8 cellular contexts compared by ENCODE assay signal in the genomic region with DNA sequence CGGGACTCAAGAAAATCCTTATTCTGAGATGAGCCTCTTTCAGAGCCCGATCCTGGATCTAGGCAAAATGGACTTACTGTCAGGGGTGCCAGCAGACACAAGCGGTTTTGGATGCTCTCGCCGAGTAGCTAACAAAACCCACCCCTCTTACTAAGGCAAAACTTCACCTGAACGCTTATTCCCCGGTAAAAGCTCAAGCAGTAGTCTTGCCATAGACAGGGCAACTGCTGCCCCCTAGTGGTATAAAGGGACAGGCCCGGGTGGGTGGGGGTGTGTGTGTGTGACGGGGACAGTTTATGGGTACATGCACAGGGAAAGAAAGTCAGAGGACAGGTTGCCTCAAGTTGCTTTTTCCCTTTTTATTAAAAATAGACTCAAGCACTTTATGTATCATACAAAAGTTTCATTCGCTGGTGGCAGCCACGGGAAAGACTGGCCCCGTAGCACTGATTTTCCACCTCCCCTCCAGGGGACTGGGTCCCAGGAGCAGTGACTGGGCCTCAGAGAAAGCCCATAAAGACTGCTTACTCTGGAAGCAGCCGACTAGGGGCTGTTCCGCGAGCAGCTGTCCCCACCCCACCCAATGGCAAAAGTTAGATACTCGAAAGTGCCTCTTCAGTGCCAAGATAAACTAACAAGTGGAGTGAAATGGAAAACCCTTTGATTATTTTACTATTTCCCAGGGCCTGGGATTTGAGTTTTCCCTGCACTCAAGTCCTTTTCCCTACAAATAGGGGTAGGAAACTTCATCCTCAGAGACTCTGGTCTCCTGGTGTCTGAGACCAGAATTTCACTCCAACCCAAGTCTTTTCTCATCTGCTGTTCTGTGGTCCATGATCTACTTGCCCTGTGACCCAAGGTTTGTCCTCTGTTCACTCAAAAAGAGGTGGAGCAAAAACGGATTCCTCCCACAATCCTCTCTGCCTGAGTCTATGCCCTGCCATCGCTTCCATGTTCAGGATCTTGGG. TPM values are rescaled to one million over a fixed set of nuclear protein-coding genes. Genes with fewer than 3 reads are reported as not detected.
DNase-seq lines count a peak whose midpoint lies in the region; ATAC-seq and TF ChIP-seq lines count a peak whose summit lies in the region.

No MANE protein-coding gene starts in this region.

- no peaks in the 10 kb centered on the region for H3K9me3 Mint-ChIP-seq in Caco-2 (ENCODE audit: unreplicated experiment)

- BruUV-seq in Caco-2 (replicated peaks; lab: Mats Ljungman, UMichigan), result no TSS peak

- H3K27me3 Mint-ChIP-seq in Caco-2 (ENCODE audit: insufficient read depth, unreplicated experiment), result peaks cover 9% of the 10 kb centered on the region

- H3K27ac Mint-ChIP-seq in Caco-2 (ENCODE audit: unreplicated experiment), result no peak overlapping the region

- H3K9me3 ChIP-seq in Caco-2 (no peaks in the 10 kb centered on the region), Karpas-422 (ENCODE audit: low read length) (no peaks in the 10 kb centered on the region), SK-N-SH (no peaks in the 10 kb centered on the region)

- H3K4me1 Mint-ChIP-seq in Caco-2 (ENCODE audit: low read depth, unreplicated experiment), result peaks cover 8% of the 10 kb centered on the region

- ATAC-seq in GM21367 (IDR thresholded peaks at IDR 0.05; ENCODE audit: unreplicated experiment) (peak; percentile 48), HG03196 (IDR thresholded peaks at IDR 0.05; ENCODE audit: unreplicated experiment) (no peak)

- CTCF ChIA-PET in Caco-2 (lab: Charles Lee) (interaction anchor here (0.5 to 2.5 kb wide), 29 partner anchors 8 to 529 kb away, joined by 3 to 49 read pairs (median 4); partner anchors contain the start of genes UBE2L6 and ZDHHC5), SK-N-SH (lab: Yijun Ruan, JAX) (interaction anchor here (0.5 to 17.7 kb wide), 64 partner anchors 9 to 1040 kb away, joined by 3 to 326 read pairs (median 4); partner anchors contain the start of genes CLP1, MED19, RTN4RL2 and SLC43A1)

- TF ChIP-seq RAD21 in SK-N-SH (IDR thresholded peaks at IDR 0.05; ENCODE audit: low read length), result peak; percentile 78

- H3K27me3 ChIP-seq in Caco-2 (replicated peaks; ENCODE audit: control insufficient read depth, insufficient read depth, low read length) (peaks cover 2% of the 10 kb centered on the region; the same call in 1 of the 2 replicates), Karpas-422 (ENCODE audit: low read length) (no peaks in the 10 kb centered on the region; the same call in 1 of the 2 replicates), SK-N-SH (ENCODE audit: insufficient read depth) (no peaks in the 10 kb centered on the region)

- TF ChIP-seq CTCF in Caco-2 (IDR thresholded peaks at IDR 0.05; ENCODE audit: insufficient read depth in 1 of 2, low read depth in 1 of 2, low read length in 1 of 2, severe bottlenecking in 1 of 2, unreplicated experiment in 1 of 2), result peak; percentile 91 to 96
- TF ChIP-seq CTCF in SK-N-SH (IDR thresholded peaks at IDR 0.05), result peak; percentile 87

- H3K27ac ChIP-seq in Karpas-422 (ENCODE audit: low read length) (no peak overlapping the region), SK-N-SH (ENCODE audit: low read depth in 2 of 2, low read length in 1 of 2) (no peak overlapping the region)

- H4K20me1 ChIP-seq in Karpas-422 (ENCODE audit: insufficient read depth, low read depth, low read length), result no peaks in the 10 kb centered on the region
- H4K20me1 ChIP-seq in SK-N-SH (ENCODE audit: insufficient read depth), result peaks cover 51% of the 10 kb centered on the region

- H3K4me3 ChIP-seq in Caco-2 (ENCODE audit: low read depth, low read length) (no peak overlapping the region), Karpas-422 (ENCODE audit: low read length) (no peak overlapping the region), SK-N-SH (ENCODE audit: low read depth in 2 of 2, low read length in 1 of 2) (peak overlapping the region in 1 of 2 experiments; percentile 36; a peak in 1 of 4 replicates)

- H3K4me2 ChIP-seq in Karpas-422 (ENCODE audit: low read depth, low read length, poor library complexity, severe bottlenecking), result no peak overlapping the region
- no peak overlapping the region; the same call in 1 of the 2 replicates for H3K4me2 ChIP-seq in SK-N-SH

- H3K9ac ChIP-seq in Karpas-422 (ENCODE audit: low read length) (no peak overlapping the region), SK-N-SH (no peak overlapping the region)

- TF ChIP-seq EP300 in SK-N-SH (IDR thresholded peaks at IDR 0.05; ENCODE audit: borderline replicate concordance in 1 of 2, low read depth in 1 of 2, low read length in 1 of 2), result no peak

- peaks cover 18% of the 10 kb centered on the region for H3F3A ChIP-seq in SK-N-SH (replicated peaks; ENCODE audit: insufficient read depth)

- H3K36me3 ChIP-seq in Caco-2 (ENCODE audit: control insufficient read depth, insufficient read depth, low read length), result no peaks in the 10 kb centered on the region
- H3K36me3 ChIP-seq in Karpas-422 (ENCODE audit: insufficient read depth, low read length), result no peaks in the 10 kb centered on the region
- H3K36me3 ChIP-seq in SK-N-SH (replicated peaks in 1 of 2; ENCODE audit: control insufficient read depth in 1 of 2, insufficient read depth in 2 of 2, low read length in 1 of 2), result peaks cover 3 to 4% of the 10 kb centered on the region in 2 experiments

- 35% methylated on average over 18 of the region's 18 CpGs for WGBS in SK-N-SH (ENCODE audit: low lambda C conversion rate)

- no peaks in the 10 kb centered on the region for H3K9me2 ChIP-seq in Karpas-422 (replicated peaks; ENCODE audit: insufficient read depth, low read length)
- H3K9me2 ChIP-seq in SK-N-SH, result no peaks in the 10 kb centered on the region

- POLR2A ChIA-PET in Caco-2 (lab: Charles Lee), result no interaction called here
- POLR2A ChIA-PET in SK-N-SH (lab: Yijun Ruan, JAX), result interaction anchor here (0.6 to 1.0 kb wide), 4 partner anchors 9 to 78 kb away, joined by 3 to 8 read pairs (median 4); partner anchors contain the start of gene UBE2L6

- H3K36me3 Mint-ChIP-seq in Caco-2 (ENCODE audit: insufficient read depth, unreplicated experiment), result peaks cover 15% of the 10 kb centered on the region

- intact Hi-C loops in Caco-2 (cut with micrococcal nuclease; ENCODE audit: unreplicated experiment) (loop anchor here (5.0 kb wide), 1 partner anchor 168 kb away; no protein-coding TSS in a partner anchor), cardiac septum (cut with DNase I) (loop anchor here (1.0 to 10.0 kb wide), 4 partner anchors 77 to 298 kb away; no protein-coding TSS in a partner anchor)

- H3K79me2 ChIP-seq in Karpas-422 (ENCODE audit: low read length) (no peaks in the 10 kb centered on the region), SK-N-SH (ENCODE audit: insufficient read depth) (peaks cover 33% of the 10 kb centered on the region)

- no peak overlapping the region for H3K4me3 Mint-ChIP-seq in Caco-2 (ENCODE audit: unreplicated experiment)

- H2AFZ ChIP-seq in Karpas-422 (ENCODE audit: low read length), result no peak overlapping the region
- no peak overlapping the region for H2AFZ ChIP-seq in SK-N-SH (ENCODE audit: low read depth)

- DNase-seq in Caco-2 (peak; percentile 86 to 91), Karpas-422 (peak; percentile 92), SK-N-SH (peak; percentile 87), cardiac septum (ENCODE audit: low spot score) (peak; percentile 88), retina (peak; percentile 82)
- peak; percentile 87 for DNase-seq in activated naive CD4-positive, alpha-beta T cell treated with anti-CD3 and anti-CD28 coated beads, Interleukin-2, amount 50 U/mL, for 16 hours

- H3K4me1 ChIP-seq in Caco-2 (peaks cover 17% of the 10 kb centered on the region), Karpas-422 (ENCODE audit: low read length) (peaks cover 17% of the 10 kb centered on the region), SK-N-SH (ENCODE audit: control insufficient read depth in 1 of 2, insufficient read depth in 2 of 2, low read depth in 1 of 2, low read length in 1 of 2) (peaks cover 27 to 30% of the 10 kb centered on the region in 2 experiments; a peak in 3 of 4 replicates)

TF ChIP-seq in SK-N-SH, 30 proteins besides CTCF, POLR2A, EP300 and RAD21:
- 0 out of 2 replicates have a peak, but pooled peaks have one; percentile 40 for TF ChIP-seq POLR2AphosphoS5 (IDR thresholded peaks at IDR 0.05; ENCODE audit: low read depth, low read length)
- no peak for TF ChIP-seq GATA2 (CRISPR knock-in tag; IDR thresholded peaks at IDR 0.05)
- 0 out of 2 replicates have a peak, but pooled peaks have one; percentile 15 for TF ChIP-seq SIN3A (IDR thresholded peaks at IDR 0.05; ENCODE audit: borderline replicate concordance, low read depth, low read length)
- TF ChIP-seq SMC3 (IDR thresholded peaks at IDR 0.05; ENCODE audit: low read depth, low read length), result peak; percentile 55

RNA-seq across cellular contexts. Expression of gene YPEL4, which starts 4.7 kb away (rescaled TPM):
- total RNA-seq in Caco-2 (2022), result 0.32 TPM in 1 of 2 replicates, not detected in the other
- total RNA-seq in Karpas-422 (2014; rRNA removed; shearing (Covaris generic); ENCODE audit: low replicate concordance), result not detected in 2 replicates
- polyA plus RNA-seq in SK-N-SH (2012; rRNA removed), result 2.3 and 2.4 TPM in 2 replicates
- polyA plus RNA-seq in SK-N-SH (2012; cell fraction: cytosol; rRNA removed), result 1.0 and 1.1 TPM in 2 replicates
- polyA plus RNA-seq in SK-N-SH (2012; cell fraction: nucleus; rRNA removed), result 9.9 and 10.5 TPM in 2 replicates
- 0.59 TPM for total RNA-seq in cardiac septum

RNA-seq across cellular contexts. Expression of gene CLP1, which starts 12.5 kb away (rescaled TPM):
- total RNA-seq in Caco-2 (2022) (21.0 and 22.1 TPM in 2 replicates), cardiac septum (5.8 TPM)
- 16.9 and 22.4 TPM in 2 replicates for total RNA-seq in Karpas-422 (2014; rRNA removed; shearing (Covaris generic); ENCODE audit: low replicate concordance)
- 18.1 and 25.8 TPM in 2 replicates for polyA plus RNA-seq in SK-N-SH (2012; rRNA removed)
- polyA plus RNA-seq in SK-N-SH (2012; cell fraction: cytosol; rRNA removed), result 20.0 and 22.9 TPM in 2 replicates
- 14.7 and 19.9 TPM in 2 replicates for polyA plus RNA-seq in SK-N-SH (2012; cell fraction: nucleus; rRNA removed)

RNA-seq across cellular contexts. Expression of gene ZDHHC5, which starts 22.9 kb away (rescaled TPM):
- total RNA-seq in Caco-2 (2022) (66.0 and 72.2 TPM in 2 replicates), cardiac septum (43.4 TPM)
- total RNA-seq in Karpas-422 (2014; rRNA removed; shearing (Covaris generic); ENCODE audit: low replicate concordance), result 38.6 and 41.2 TPM in 2 replicates
- 46.6 and 54.8 TPM in 2 replicates for polyA plus RNA-seq in SK-N-SH (2012; rRNA removed)
- polyA plus RNA-seq in SK-N-SH (2012; cell fraction: cytosol; rRNA removed), result 25.0 and 35.9 TPM in 2 replicates
- polyA plus RNA-seq in SK-N-SH (2012; cell fraction: nucleus; rRNA removed), result 40.9 and 62.8 TPM in 2 replicates

RNA-seq across cellular contexts. Expression of gene SERPING1, which starts 47.5 kb away (rescaled TPM):
- 3.2 and 3.8 TPM in 2 replicates for total RNA-seq in Caco-2 (2022)
- total RNA-seq in Karpas-422 (2014; rRNA removed; shearing (Covaris generic); ENCODE audit: low replicate concordance), result not detected in 2 replicates
- polyA plus RNA-seq in SK-N-SH (2012; rRNA removed), result 1.9 and 4.5 TPM in 2 replicates
- polyA plus RNA-seq in SK-N-SH (2012; cell fraction: cytosol; rRNA removed), result 2.7 and 3.4 TPM in 2 replicates
- polyA plus RNA-seq in SK-N-SH (2012; cell fraction: nucleus; rRNA removed), result 2.3 and 3.0 TPM in 2 replicates
- 90.0 TPM for total RNA-seq in cardiac septum
